8 cellular contexts compared by ENCODE assay signal in the genomic region with DNA sequence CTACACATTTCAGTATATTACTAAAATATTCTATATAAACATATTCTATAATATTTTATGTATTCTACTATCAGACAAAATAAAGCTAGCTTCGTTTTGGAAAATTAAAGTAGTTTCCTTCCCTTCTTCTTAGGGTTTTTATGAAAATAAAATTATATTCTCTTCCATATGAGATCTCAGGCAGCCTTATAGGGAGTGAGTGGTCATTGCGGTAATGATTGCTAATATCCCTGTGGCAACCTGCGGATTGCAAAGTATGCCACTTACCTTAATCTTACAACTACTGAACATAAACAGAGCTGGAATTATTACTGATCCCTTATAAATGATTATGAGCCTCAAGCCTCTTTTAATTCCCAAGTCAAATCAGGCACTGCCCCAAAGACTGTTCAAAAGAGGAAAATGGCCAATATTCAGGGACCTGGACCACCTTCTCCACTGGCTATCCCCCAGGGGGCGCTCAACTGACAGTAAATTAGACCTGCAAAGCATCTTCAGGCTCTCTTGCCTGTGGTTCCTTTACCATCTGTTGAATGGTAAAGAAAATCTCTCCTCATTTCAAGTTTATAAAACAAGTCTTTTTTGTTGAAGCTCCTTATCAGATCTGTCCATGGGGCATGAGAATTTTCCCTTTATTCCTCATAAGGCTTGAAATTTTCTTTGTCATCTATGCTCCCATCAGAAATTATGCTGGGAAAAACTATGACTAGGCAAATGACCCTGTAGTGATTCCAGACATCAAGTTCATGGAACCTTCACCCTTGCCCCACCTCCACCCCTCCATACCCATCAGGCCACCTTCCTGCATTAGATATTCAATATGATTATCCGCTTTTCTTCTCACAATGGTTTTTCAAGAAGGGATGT.
DNase-seq lines count a peak whose midpoint lies in the region; ATAC-seq and TF ChIP-seq lines count a peak whose summit lies in the region.

No MANE protein-coding gene starts in this region.

- peak; percentile 78 for TF ChIP-seq CTCF in mesothelial cell of epicardium (IDR thresholded peaks at IDR 0.05; ENCODE audit: unreplicated experiment)

- H3K27me3 ChIP-seq in effector memory CD4-positive, alpha-beta T cell (replicated peaks; ENCODE audit: control insufficient read depth, insufficient read depth, low read length, poor library complexity, severe bottlenecking): no peaks in the 10 kb centered on the region

- CTCF ChIA-PET in activated CD4-positive, alpha-beta memory T cell treated with anti-CD3 and anti-CD28 coated beads, Interleukin-2, amount 10 ng/mL, durations not matched to agents 7 days and 5 days (lab: Charles Lee): interaction anchor here (0.6 to 4.4 kb wide), 31 partner anchors 9 to 435 kb away, joined by 3 to 56 read pairs (median 4); partner anchors contain the start of gene CEMIP2

- DNase-seq in ACHN: peak; percentile 53
- DNase-seq in NCI-H526 treated with DMSO at 0.1 percent for 48 hours (lab: John Stamatoyannopoulos, UW): peak; percentile 17
- peak; percentile 85 for DNase-seq in activated CD4-positive, alpha-beta memory T cell treated with anti-CD3 and anti-CD28 coated beads, Interleukin-2, amount 10 ng/mL, durations not matched to agents 7 days and 5 days
- DNase-seq in effector memory CD4-positive, alpha-beta T cell: peak; percentile 43 to 72 (median 53)
- peak; percentile 79 to 89 for DNase-seq in mesothelial cell of epicardium (ENCODE audit: low spot score in 2 of 2, unreplicated experiment in 2 of 2)
- peak; percentile 59 to 70 for DNase-seq in stimulated activated CD8-positive, alpha-beta memory T cell treated with anti-CD3 and anti-CD28 coated beads, Interleukin-4, amount 100 ng/mL, for 4 hours (ENCODE audit: low read depth in 2 of 2, low spot score in 1 of 2)

- POLR2A ChIA-PET in activated CD4-positive, alpha-beta memory T cell treated with anti-CD3 and anti-CD28 coated beads, Interleukin-2, amount 10 ng/mL, durations not matched to agents 7 days and 5 days (lab: Charles Lee): interaction anchor here (1.1 kb wide), 1 partner anchor 163 kb away, joined by 4 read pairs; no protein-coding TSS in a partner anchor

- H3K4me3 ChIP-seq in effector memory CD4-positive, alpha-beta T cell (ENCODE audit: insufficient read depth, low read depth, low read length, poor library complexity, severe bottlenecking): no peak overlapping the region

- ATAC-seq in GM18511 (IDR thresholded peaks at IDR 0.05; ENCODE audit: unreplicated experiment): peak; percentile 92
- peak; percentile 82 for ATAC-seq in HG03095 (IDR thresholded peaks at IDR 0.05; ENCODE audit: unreplicated experiment)

- no peaks in the 10 kb centered on the region for H3K36me3 ChIP-seq in effector memory CD4-positive, alpha-beta T cell (ENCODE audit: control insufficient read depth, insufficient read depth, low read length)

- H3K27me3 Mint-ChIP-seq in activated CD4-positive, alpha-beta memory T cell treated with anti-CD3 and anti-CD28 coated beads, Interleukin-2, amount 10 ng/mL, durations not matched to agents 7 days and 5 days: peaks cover 7% of the 10 kb centered on the region
- H3K27me3 Mint-ChIP-seq in mesothelial cell of epicardium (ENCODE audit: low read depth): no peaks in the 10 kb centered on the region

- no peak overlapping the region for H3K27ac ChIP-seq in effector memory CD4-positive, alpha-beta T cell (ENCODE audit: insufficient read depth, low read length, poor library complexity, severe bottlenecking)

- H3K36me3 Mint-ChIP-seq in activated CD4-positive, alpha-beta memory T cell treated with anti-CD3 and anti-CD28 coated beads, Interleukin-2, amount 10 ng/mL, durations not matched to agents 7 days and 5 days (ENCODE audit: low read depth): no peaks in the 10 kb centered on the region
- no peaks in the 10 kb centered on the region for H3K36me3 Mint-ChIP-seq in mesothelial cell of epicardium

- no peaks in the 10 kb centered on the region for H3K4me1 Mint-ChIP-seq in activated CD4-positive, alpha-beta memory T cell treated with anti-CD3 and anti-CD28 coated beads, Interleukin-2, amount 10 ng/mL, durations not matched to agents 7 days and 5 days
- peaks cover 5% of the 10 kb centered on the region for H3K4me1 Mint-ChIP-seq in mesothelial cell of epicardium

- H3K9me3 ChIP-seq in effector memory CD4-positive, alpha-beta T cell (ENCODE audit: control insufficient read depth, low read length): no peaks in the 10 kb centered on the region

- no peaks in the 10 kb centered on the region for H3K9me3 Mint-ChIP-seq in activated CD4-positive, alpha-beta memory T cell treated with anti-CD3 and anti-CD28 coated beads, Interleukin-2, amount 10 ng/mL, durations not matched to agents 7 days and 5 days
- H3K9me3 Mint-ChIP-seq in mesothelial cell of epicardium: peaks cover 10% of the 10 kb centered on the region

- no peak overlapping the region for H3K4me3 Mint-ChIP-seq in activated CD4-positive, alpha-beta memory T cell treated with anti-CD3 and anti-CD28 coated beads, Interleukin-2, amount 10 ng/mL, durations not matched to agents 7 days and 5 days
- no peak overlapping the region for H3K4me3 Mint-ChIP-seq in mesothelial cell of epicardium

- no peaks in the 10 kb centered on the region for H3K4me1 ChIP-seq in effector memory CD4-positive, alpha-beta T cell (ENCODE audit: control insufficient read depth, insufficient read depth, low read length, poor library complexity, severe bottlenecking)

- H3K27ac Mint-ChIP-seq in activated CD4-positive, alpha-beta memory T cell treated with anti-CD3 and anti-CD28 coated beads, Interleukin-2, amount 10 ng/mL, durations not matched to agents 7 days and 5 days: no peak overlapping the region
- no peak overlapping the region for H3K27ac Mint-ChIP-seq in mesothelial cell of epicardium

- in situ Hi-C loops in ACHN (cut with HindIII; ENCODE audit: low pct_ligation_motif_present, low pct_unique_long_range_greater_than_20kb, low sequenced_read_pairs): no loop called here

Comparison
In these comparisons a context has a peak if more than half of its experiments do, and no peak if none do; other contexts are left out.
1. DNase-seq: peak in every context shown above with its lines; median percentile 85 in activated CD4-positive, alpha-beta memory T cell treated with anti-CD3 and anti-CD28 coated beads, Interleukin-2, amount 10 ng/mL, durations not matched to agents 7 days and 5 days; 84 in mesothelial cell of epicardium; 64 in stimulated activated CD8-positive, alpha-beta memory T cell treated with anti-CD3 and anti-CD28 coated beads, Interleukin-4, amount 100 ng/mL, for 4 hours; 53 in ACHN; 53 in effector memory CD4-positive, alpha-beta T cell; 17 in NCI-H526 treated with DMSO at 0.1 percent for 48 hours.